In genomic region chr17:7019839-7020519, GRCh38 we compare ENCODE assay signal across 8 cellular contexts. TPM values are rescaled to one million over a fixed set of nuclear protein-coding genes. Genes with fewer than 3 reads are reported as not detected.
DNase-seq lines count a peak whose midpoint lies in the region; ATAC-seq, FAIRE-seq and TF ChIP-seq lines count a peak whose summit lies in the region.

No MANE protein-coding gene starts in this region.

- TF ChIP-seq CTCF in K562 (IDR thresholded peaks at IDR 0.05 in 2 of 3, conservative IDR thresholded peaks at IDR 0.05 in 1 of 3; ENCODE audit: insufficient read depth in 2 of 3, low read depth in 1 of 3, low read length in 3 of 3), result no peak

- H3K9me3 Mint-ChIP-seq in stimulated activated naive B cell treated with anti-CD40 and anti-IgM and Interleukin-4, amounts not matched to agents 10 μg/mL and 1 μg/mL and 100 μg/mL, for 72 hours, result peaks cover 0 to 4% of the 10 kb centered on the region in 2 donors
- no peaks in the 10 kb centered on the region for H3K9me3 Mint-ChIP-seq in activated naive CD8-positive, alpha-beta T cell treated with anti-CD3 and anti-CD28 coated beads for 36 hours

- H3K4me2 ChIP-seq in K562 (ENCODE audit: insufficient read depth, low read length), result peak overlapping the region; percentile 58

- CTCF ChIA-PET in K562 (lab: Yijun Ruan, JAX; ENCODE audit: low intra/inter-chr PET ratio), result no interaction called here

- peaks cover 0 to 5% of the 10 kb centered on the region in 2 donors for H3K27me3 Mint-ChIP-seq in stimulated activated naive B cell treated with anti-CD40 and anti-IgM and Interleukin-4, amounts not matched to agents 10 μg/mL and 1 μg/mL and 100 μg/mL, for 72 hours
- peaks cover 12% of the 10 kb centered on the region for H3K27me3 Mint-ChIP-seq in activated naive CD8-positive, alpha-beta T cell treated with anti-CD3 and anti-CD28 coated beads for 36 hours

- H3K4me3 ChIP-seq in K562 (peak overlapping the region; percentile 17; the same call in 1 of the 2 replicates), iPS-20b (ENCODE audit: low read length) (peak overlapping the region; percentile 62)

- H3K4me1 Mint-ChIP-seq in stimulated activated naive B cell treated with anti-CD40 and anti-IgM and Interleukin-4, amounts not matched to agents 10 μg/mL and 1 μg/mL and 100 μg/mL, for 72 hours, result peaks cover 58 to 65% of the 10 kb centered on the region in 2 donors
- peaks cover 70% of the 10 kb centered on the region for H3K4me1 Mint-ChIP-seq in activated naive CD8-positive, alpha-beta T cell treated with anti-CD3 and anti-CD28 coated beads for 36 hours

- H2AFZ ChIP-seq in K562 (ENCODE audit: low read depth, low read length), result peak overlapping the region; percentile 97

- H3K36me3 ChIP-seq in K562 (ENCODE audit: control insufficient read depth, insufficient read depth, low read length) (no peaks in the 10 kb centered on the region), iPS-20b (ENCODE audit: insufficient read depth, low read depth, low read length) (peaks cover 9% of the 10 kb centered on the region)

- TF ChIP-seq RAD21 in K562 (CRISPR knock-in tag; conservative IDR thresholded peaks at IDR 0.05 in 1 of 2, IDR thresholded peaks at IDR 0.05 in 1 of 2), result no peak

- intact Hi-C loops in K562 (cut with micrococcal nuclease), result loop anchor here (5.0 kb wide), 1 partner anchor 263 kb away; the partner anchor contains the start of gene XAF1

- no peaks in the 10 kb centered on the region for H4K20me1 ChIP-seq in K562 (replicated peaks; ENCODE audit: control insufficient read depth, insufficient read depth, low read length)

- peak overlapping the region; percentile 47 for H3K27ac Mint-ChIP-seq in stimulated activated naive B cell treated with anti-CD40 and anti-IgM and Interleukin-4, amounts not matched to agents 10 μg/mL and 1 μg/mL and 100 μg/mL, for 72 hours
- no peak overlapping the region for H3K27ac Mint-ChIP-seq in activated naive CD8-positive, alpha-beta T cell treated with anti-CD3 and anti-CD28 coated beads for 36 hours

- peaks cover 18 to 24% of the 10 kb centered on the region in 2 donors for H3K36me3 Mint-ChIP-seq in stimulated activated naive B cell treated with anti-CD40 and anti-IgM and Interleukin-4, amounts not matched to agents 10 μg/mL and 1 μg/mL and 100 μg/mL, for 72 hours
- peaks cover 24% of the 10 kb centered on the region for H3K36me3 Mint-ChIP-seq in activated naive CD8-positive, alpha-beta T cell treated with anti-CD3 and anti-CD28 coated beads for 36 hours

- no TSS peak for BruUV-seq in K562 (replicated peaks; lab: Mats Ljungman, UMichigan)

- no peak for TF ChIP-seq POLR2A in K562 (conservative IDR thresholded peaks at IDR 0.05)

- FAIRE-seq in K562 (lab: Jason Lieb, UNC), result peak; percentile 49

- no peaks in the 10 kb centered on the region for H3K9me1 ChIP-seq in K562 (ENCODE audit: control insufficient read depth, insufficient read depth, low read length)

- WGBS in K562 (ENCODE audit: insufficient coverage, low coverage, missing lambda C conversion rate), result 26% methylated on average over 7 of the region's 16 CpGs

- H3K9ac ChIP-seq in K562 (ENCODE audit: insufficient read depth in 1 of 2, low read depth in 2 of 2, low read length in 2 of 2) (peak overlapping the region; percentile 53 to 87), iPS-20b (ENCODE audit: low read depth, low read length) (peak overlapping the region; percentile 77; the same call in 1 of the 2 replicates)

- H3K4me1 ChIP-seq in K562 (replicated peaks in 1 of 2; ENCODE audit: control insufficient read depth in 2 of 2, insufficient read depth in 2 of 2, low read length in 2 of 2) (peaks cover 48 to 82% of the 10 kb centered on the region in 2 experiments), iPS-20b (ENCODE audit: insufficient read depth, low read length) (no peaks in the 10 kb centered on the region; the same call in 1 of the 2 replicates)

- no peak overlapping the region for H3K4me3 Mint-ChIP-seq in stimulated activated naive B cell treated with anti-CD40 and anti-IgM and Interleukin-4, amounts not matched to agents 10 μg/mL and 1 μg/mL and 100 μg/mL, for 72 hours
- H3K4me3 Mint-ChIP-seq in activated naive CD8-positive, alpha-beta T cell treated with anti-CD3 and anti-CD28 coated beads for 36 hours, result no peak overlapping the region

- no peaks in the 10 kb centered on the region for H3K27me3 ChIP-seq in K562 (ENCODE audit: control insufficient read depth in 2 of 2, insufficient read depth in 2 of 2, low read length in 2 of 2)
- peaks cover 41% of the 10 kb centered on the region for H3K27me3 ChIP-seq in iPS-20b (ENCODE audit: insufficient read depth, low read length)

- DNase-seq in 8988T (peak; percentile 68), HuH-7 (ENCODE audit: low spot score) (peak; percentile 80), K562 (ENCODE audit: extremely low read depth in 1 of 4, low spot score in 3 of 4) (peak in 2 of 4 experiments; percentile 41 to 58), GOT3 (lab: John Stamatoyannopoulos, UW) (no peak), NK-92 (lab: John Stamatoyannopoulos, UW; ENCODE audit: unreplicated experiment) (no peak)
- no peak for DNase-seq in stimulated activated naive B cell treated with anti-CD40 and anti-IgM and Interleukin-4, amounts not matched to agents 10 μg/mL and 1 μg/mL and 100 μg/mL, for 72 hours
- DNase-seq in activated naive CD8-positive, alpha-beta T cell treated with anti-CD3 and anti-CD28 coated beads for 36 hours, result no peak

- TF ChIP-seq EP300 in K562 (IDR thresholded peaks at IDR 0.05; ENCODE audit: low read length), result no peak

- H3K27ac ChIP-seq in K562 (ENCODE audit: extremely low read depth, low read depth, low read length) (peak overlapping the region; percentile 78; the same call in 2 of the 3 replicates), iPS-20b (ENCODE audit: low read length) (no peak overlapping the region)

- POLR2A ChIA-PET in K562 (lab: Yijun Ruan, JAX), result interaction anchor here (1.0 kb wide), 1 partner anchor 104 kb away, joined by 4 read pairs; no protein-coding TSS in a partner anchor

- H3K79me2 ChIP-seq in K562 (ENCODE audit: control insufficient read depth, insufficient read depth, low read length), result peaks cover 14% of the 10 kb centered on the region

- no peaks in the 10 kb centered on the region for H3K9me3 ChIP-seq in K562 (replicated peaks; ENCODE audit: control insufficient read depth, insufficient read depth, low read depth, low read length)
- H3K9me3 ChIP-seq in iPS-20b (ENCODE audit: insufficient read depth, low read depth, low read length), result no peaks in the 10 kb centered on the region

- in situ Hi-C loops in K562 (cut with MboI), result no loop called here

- ATAC-seq in K562, result no peak
- no peak for ATAC-seq in stimulated activated naive B cell treated with anti-CD40 and anti-IgM and Interleukin-4, amounts not matched to agents 10 μg/mL and 1 μg/mL and 100 μg/mL, for 72 hours (replicated peaks)

RNA-seq across cellular contexts. Expression of gene BCL6B, which starts 2.9 kb away (rescaled TPM):
- total RNA-seq in K562 (2011; cell fraction: chromatin; rRNA removed; ENCODE audit: low replicate concordance), result 2.4 and 6.6 TPM in 2 replicates
- 4.7 and 6.3 TPM in 2 replicates for total RNA-seq in K562 (2011; cell fraction: nucleolus; rRNA removed)
- total RNA-seq in K562 (2011; cell fraction: nucleoplasm; rRNA removed), result 4.1 and 5.4 TPM in 2 replicates
- total RNA-seq in K562 (2014; rRNA removed) (4.7 and 5.0 TPM in 2 replicates), K562 (2014; rRNA removed; fragmentation: Illumina TruSeq; extraction: Trizol) (2.4 and 2.7 TPM in 2 replicates), K562 (2015; rRNA removed; fragmentation: Illumina TruSeq; extraction: Trizol) (3.5 and 3.6 TPM in 2 replicates), K562 (2021) (4.5 and 5.6 TPM in 2 replicates)
- polyA plus RNA-seq in K562 (2011; rRNA removed) (1.9 and 3.1 TPM in 2 replicates), K562 (2014; fragmentation: Illumina TruSeq; extraction: Trizol) (3.9 and 4.1 TPM in 2 replicates), K562 (2014; fragmentation: Nextera tagmentation; extraction: Ambion mirVana) (1 to 10 TPM in 1 of 2 experiments, under 1 TPM in 1; 0.89 to 1.2 TPM), K562 (2014; rRNA removed) (3.5 and 3.6 TPM in 2 replicates)
- 2.8 and 2.9 TPM in 2 replicates for polyA plus RNA-seq in K562 (2011; cell fraction: cytosol; rRNA removed)
- 5.5 and 5.9 TPM in 2 replicates for polyA plus RNA-seq in K562 (2011; cell fraction: nucleus; rRNA removed)
- polyA plus RNA-seq in K562 (2012), result 1.9 and 4.2 TPM in 2 replicates
- 2.0 and 2.8 TPM in 2 replicates for polyA minus RNA-seq in K562 (2011; rRNA and poly(A)+ RNA removed)
- polyA minus RNA-seq in K562 (2011; cell fraction: cytosol; rRNA and poly(A)+ RNA removed), result 2.7 and 3.1 TPM in 2 replicates
- 3.1 and 4.0 TPM in 2 replicates for polyA minus RNA-seq in K562 (2011; cell fraction: nucleus; rRNA and poly(A)+ RNA removed)
- 1 to 10 TPM in 1 of 2 experiments, under 1 TPM in 1; 0.85 to 1.0 TPM for total RNA-seq in activated naive CD8-positive, alpha-beta T cell treated with anti-CD3 and anti-CD28 coated beads for 36 hours

RNA-seq across cellular contexts. Expression of gene RNASEK, which starts 7.6 kb away (rescaled TPM):
- total RNA-seq in K562 (2011; cell fraction: chromatin; rRNA removed; ENCODE audit: low replicate concordance), result 43.7 and 75.3 TPM in 2 replicates
- 103 and 119 TPM in 2 replicates for total RNA-seq in K562 (2011; cell fraction: nucleolus; rRNA removed)
- 117 and 121 TPM in 2 replicates for total RNA-seq in K562 (2011; cell fraction: nucleoplasm; rRNA removed)
- total RNA-seq in K562 (2014; rRNA removed), result 157 and 253 TPM in 2 replicates
- 48.5 and 48.6 TPM in 2 replicates for total RNA-seq in K562 (2014; rRNA removed; fragmentation: Illumina TruSeq; extraction: Trizol)
- total RNA-seq in K562 (2015; rRNA removed; fragmentation: Illumina TruSeq; extraction: Trizol), result 132 and 136 TPM in 2 replicates
- 151 and 154 TPM in 2 replicates for total RNA-seq in K562 (2021)
- 58.0 and 75.0 TPM in 2 replicates for polyA plus RNA-seq in K562 (2011; rRNA removed)
- polyA plus RNA-seq in K562 (2011; cell fraction: cytosol; rRNA removed), result 94.3 and 122 TPM in 2 replicates
- 114 and 118 TPM in 2 replicates for polyA plus RNA-seq in K562 (2011; cell fraction: nucleus; rRNA removed)
- polyA plus RNA-seq in K562 (2012), result 247 and 326 TPM in 2 replicates
- polyA plus RNA-seq in K562 (2014; fragmentation: Illumina TruSeq; extraction: Trizol), result 265 and 271 TPM in 2 replicates
- 100 to 1,000 TPM; 104 to 155 TPM for polyA plus RNA-seq in K562 (2014; fragmentation: Nextera tagmentation; extraction: Ambion mirVana)
- polyA plus RNA-seq in K562 (2014; rRNA removed), result 85.3 and 157 TPM in 2 replicates
- polyA minus RNA-seq in K562 (2011; rRNA and poly(A)+ RNA removed), result 20.8 and 25.0 TPM in 2 replicates
- polyA minus RNA-seq in K562 (2011; cell fraction: cytosol; rRNA and poly(A)+ RNA removed), result 76.4 and 84.8 TPM in 2 replicates
- 9.2 and 20.2 TPM in 2 replicates for polyA minus RNA-seq in K562 (2011; cell fraction: nucleus; rRNA and poly(A)+ RNA removed)
- 10 to 100 TPM; 90.6 to 98.6 TPM for total RNA-seq in activated naive CD8-positive, alpha-beta T cell treated with anti-CD3 and anti-CD28 coated beads for 36 hours

RNA-seq across cellular contexts. Expression of gene SLC16A13, which starts 15.8 kb away (rescaled TPM):
- 4.9 and 17.0 TPM in 2 replicates for total RNA-seq in K562 (2011; cell fraction: chromatin; rRNA removed; ENCODE audit: low replicate concordance)
- 12.9 and 17.7 TPM in 2 replicates for total RNA-seq in K562 (2011; cell fraction: nucleolus; rRNA removed)
- 11.1 and 12.8 TPM in 2 replicates for total RNA-seq in K562 (2011; cell fraction: nucleoplasm; rRNA removed)
- total RNA-seq in K562 (2014; rRNA removed) (1.2 and 1.8 TPM in 2 replicates), K562 (2014; rRNA removed; fragmentation: Illumina TruSeq; extraction: Trizol) (0.19 and 0.33 TPM in 2 replicates), K562 (2015; rRNA removed; fragmentation: Illumina TruSeq; extraction: Trizol) (0.87 and 0.94 TPM in 2 replicates), K562 (2021) (4.5 and 5.6 TPM in 2 replicates)
- polyA plus RNA-seq in K562 (2011; rRNA removed) (0.50 and 2.8 TPM in 2 replicates), K562 (2014; fragmentation: Illumina TruSeq; extraction: Trizol) (2.7 and 3.3 TPM in 2 replicates), K562 (2014; fragmentation: Nextera tagmentation; extraction: Ambion mirVana) (under 1 TPM; 0.04 to 0.18 TPM), K562 (2014; rRNA removed) (0.65 and 1.5 TPM in 2 replicates)
- polyA plus RNA-seq in K562 (2011; cell fraction: cytosol; rRNA removed), result 1.4 and 1.7 TPM in 2 replicates
- 4.4 and 4.5 TPM in 2 replicates for polyA plus RNA-seq in K562 (2011; cell fraction: nucleus; rRNA removed)
- polyA plus RNA-seq in K562 (2012), result 3.8 and 4.8 TPM in 2 replicates
- 1.1 and 2.6 TPM in 2 replicates for polyA minus RNA-seq in K562 (2011; rRNA and poly(A)+ RNA removed)
- polyA minus RNA-seq in K562 (2011; cell fraction: cytosol; rRNA and poly(A)+ RNA removed), result 1.7 TPM in 2 replicates
- polyA minus RNA-seq in K562 (2011; cell fraction: nucleus; rRNA and poly(A)+ RNA removed), result 4.8 and 5.3 TPM in 2 replicates
- 1 to 10 TPM; 5.2 to 6.2 TPM for total RNA-seq in activated naive CD8-positive, alpha-beta T cell treated with anti-CD3 and anti-CD28 coated beads for 36 hours

RNA-seq across cellular contexts. Expression of gene SLC16A11, which starts 23.9 kb away (rescaled TPM):
- total RNA-seq in K562 (2011; cell fraction: chromatin; rRNA removed; ENCODE audit: low replicate concordance), result not detected in 2 replicates
- total RNA-seq in K562 (2011; cell fraction: nucleolus; rRNA removed), result not detected in 2 replicates
- not detected in 2 replicates for total RNA-seq in K562 (2011; cell fraction: nucleoplasm; rRNA removed)
- not detected in 2 replicates for total RNA-seq in K562 (2014; rRNA removed)
- total RNA-seq in K562 (2014; rRNA removed; fragmentation: Illumina TruSeq; extraction: Trizol), result not detected in 2 replicates
- total RNA-seq in K562 (2015; rRNA removed; fragmentation: Illumina TruSeq; extraction: Trizol), result not detected in 2 replicates
- total RNA-seq in K562 (2021), result not detected in 2 replicates
- not detected in 2 replicates for polyA plus RNA-seq in K562 (2011; rRNA removed)
- not detected in 2 replicates for polyA plus RNA-seq in K562 (2011; cell fraction: cytosol; rRNA removed)
- not detected in 2 replicates for polyA plus RNA-seq in K562 (2011; cell fraction: nucleus; rRNA removed)
- not detected in 2 replicates for polyA plus RNA-seq in K562 (2012)
- polyA plus RNA-seq in K562 (2014; fragmentation: Illumina TruSeq; extraction: Trizol), result not detected in 2 replicates
- polyA plus RNA-seq in K562 (2014; fragmentation: Nextera tagmentation; extraction: Ambion mirVana), result not detected
- not detected in 2 replicates for polyA plus RNA-seq in K562 (2014; rRNA removed)
- not detected in 2 replicates for polyA minus RNA-seq in K562 (2011; rRNA and poly(A)+ RNA removed)
- not detected in 2 replicates for polyA minus RNA-seq in K562 (2011; cell fraction: cytosol; rRNA and poly(A)+ RNA removed)
- not detected in 2 replicates for polyA minus RNA-seq in K562 (2011; cell fraction: nucleus; rRNA and poly(A)+ RNA removed)
- 1 to 10 TPM; 1.5 to 1.8 TPM for total RNA-seq in activated naive CD8-positive, alpha-beta T cell treated with anti-CD3 and anti-CD28 coated beads for 36 hours

RNA-seq across cellular contexts. Expression of gene ALOX12, which starts 24.1 kb away (rescaled TPM):
- total RNA-seq in K562 (2011; cell fraction: chromatin; rRNA removed; ENCODE audit: low replicate concordance), result 0.35 and 0.53 TPM in 2 replicates
- 0.17 and 0.26 TPM in 2 replicates for total RNA-seq in K562 (2011; cell fraction: nucleolus; rRNA removed)
- 0.29 and 0.46 TPM in 2 replicates for total RNA-seq in K562 (2011; cell fraction: nucleoplasm; rRNA removed)
- total RNA-seq in K562 (2014; rRNA removed), result 0.09 and 0.57 TPM in 2 replicates
- 0.18 and 0.38 TPM in 2 replicates for total RNA-seq in K562 (2014; rRNA removed; fragmentation: Illumina TruSeq; extraction: Trizol)
- 0.08 TPM in 1 of 2 replicates, not detected in the other for total RNA-seq in K562 (2015; rRNA removed; fragmentation: Illumina TruSeq; extraction: Trizol)
- total RNA-seq in K562 (2021), result 0.40 and 0.47 TPM in 2 replicates
- 0.31 and 1.0 TPM in 2 replicates for polyA plus RNA-seq in K562 (2011; rRNA removed)
- polyA plus RNA-seq in K562 (2011; cell fraction: cytosol; rRNA removed), result 0.64 and 0.65 TPM in 2 replicates
- polyA plus RNA-seq in K562 (2011; cell fraction: nucleus; rRNA removed), result 0.75 and 1.3 TPM in 2 replicates
- polyA plus RNA-seq in K562 (2012), result 1.3 and 6.2 TPM in 2 replicates
- 0.55 and 0.60 TPM in 2 replicates for polyA plus RNA-seq in K562 (2014; fragmentation: Illumina TruSeq; extraction: Trizol)
- 1 to 10 TPM in 1 of 2 experiments, under 1 TPM in 1; 0.91 to 1.1 TPM for polyA plus RNA-seq in K562 (2014; fragmentation: Nextera tagmentation; extraction: Ambion mirVana)
- 0.91 and 0.98 TPM in 2 replicates for polyA plus RNA-seq in K562 (2014; rRNA removed)
- polyA minus RNA-seq in K562 (2011; rRNA and poly(A)+ RNA removed), result 0.18 and 0.30 TPM in 2 replicates
- 0.48 TPM in 1 of 2 replicates, not detected in the other for polyA minus RNA-seq in K562 (2011; cell fraction: cytosol; rRNA and poly(A)+ RNA removed)
- 0.44 TPM in 1 of 2 replicates, not detected in the other for polyA minus RNA-seq in K562 (2011; cell fraction: nucleus; rRNA and poly(A)+ RNA removed)
- not detected for total RNA-seq in activated naive CD8-positive, alpha-beta T cell treated with anti-CD3 and anti-CD28 coated beads for 36 hours

Comparison
In these comparisons a context has a peak if more than half of its experiments do, and no peak if none do; other contexts are left out.
1. DNase-seq: peak in 8988T (single experiment) and HuH-7 (single experiment); none in stimulated activated naive B cell treated with anti-CD40 and anti-IgM and Interleukin-4, amounts not matched to agents 10 μg/mL and 1 μg/mL and 100 μg/mL, for 72 hours (single experiment), GOT3 (single experiment), NK-92 (single experiment) and activated naive CD8-positive, alpha-beta T cell treated with anti-CD3 and anti-CD28 coated beads for 36 hours (single experiment).